ENCODE assay signal across 26 cellular contexts in the genomic region with DNA sequence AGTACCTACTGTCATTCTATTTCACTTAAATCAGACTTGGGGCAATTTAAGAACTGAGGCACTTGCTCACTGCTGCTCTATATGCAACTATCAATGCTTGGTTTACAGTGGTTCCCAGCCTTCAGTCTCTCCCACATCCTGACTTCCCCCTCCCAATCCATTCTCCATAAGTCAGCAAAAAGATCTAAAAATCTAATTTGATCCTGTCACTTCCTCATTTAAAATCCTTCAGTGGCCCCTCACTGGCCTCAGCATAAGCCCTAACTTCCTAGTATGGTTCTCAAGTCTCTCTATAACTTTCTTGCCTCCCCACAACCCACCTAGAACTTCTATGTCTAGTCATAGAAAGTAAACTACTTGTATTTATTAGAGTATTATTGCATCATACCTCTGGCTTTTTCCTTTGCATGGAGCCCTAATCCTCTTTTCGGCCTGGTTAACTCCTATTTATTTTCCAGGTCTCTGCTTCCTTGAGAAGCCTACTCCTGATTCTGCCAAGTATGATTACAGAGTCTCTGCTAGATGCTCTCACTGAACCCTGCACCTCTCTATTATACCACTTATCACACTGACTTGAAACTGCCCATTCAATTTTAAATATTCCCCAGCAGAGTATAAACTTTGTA.
DNase-seq lines count a peak whose midpoint lies in the region; ATAC-seq and TF ChIP-seq lines count a peak whose summit lies in the region.
"Had no signal": no experiment of that assay in that cellular context is flagged by ENCODE, and none has a peak within 500 bp of the region (broad histone marks: within the 10 kb centered on the region; RNA-seq: fewer than 3 reads in every experiment).

No MANE protein-coding gene starts in this region.

- H3K4me1 ChIP-seq in IMR-90 (ENCODE audit: control insufficient read depth, insufficient read depth, low read length) (no peaks in the 10 kb centered on the region), colonic mucosa (no peaks in the 10 kb centered on the region)
- H3K4me1 ChIP-seq in CD8-positive, alpha-beta memory T cell (ENCODE audit: insufficient read depth, low read length): no peaks in the 10 kb centered on the region
- H3K4me1 ChIP-seq: suprapubic skin, vagina had no signal

- H4K91ac ChIP-seq in IMR-90 (ENCODE audit: insufficient read depth, low read depth, low read length): no peak overlapping the region

- H2AK9ac ChIP-seq in IMR-90 (replicated peaks; ENCODE audit: low read depth, low read length, poor library complexity): no peak overlapping the region

- H2BK5ac ChIP-seq in IMR-90 (ENCODE audit: low read depth, low read length, poor library complexity, severe bottlenecking): no peak overlapping the region

- no peak overlapping the region for H3K23ac ChIP-seq in IMR-90 (ENCODE audit: low read depth, low read length)

- POLR2A ChIA-PET in IMR-90 (lab: Charles Lee; ENCODE audit: unreplicated experiment): no interaction called here
- POLR2A ChIA-PET in CD8-positive, alpha-beta memory T cell (lab: Charles Lee): no interaction called here

- H3K4me1 Mint-ChIP-seq in activated T-helper 17 cell treated with anti-CD3 and anti-CD28 coated beads, Interleukin-2, amount 50 U/mL, for 72 hours: no peaks in the 10 kb centered on the region
- no peaks in the 10 kb centered on the region for H3K4me1 Mint-ChIP-seq in neural crest cell
- no peaks in the 10 kb centered on the region for H3K4me1 Mint-ChIP-seq in CD8-positive, alpha-beta memory T cell
- H3K4me1 Mint-ChIP-seq: naive B cell; stimulated activated memory B cell treated with anti-CD40 and anti-IgM and Interleukin-4, amounts not matched to agents 10 μg/mL and 1 μg/mL and 100 μg/mL, for 72 hours had no signal

- no peak overlapping the region for H3K4me3 Mint-ChIP-seq in activated T-helper 17 cell treated with anti-CD3 and anti-CD28 coated beads, Interleukin-2, amount 50 U/mL, for 72 hours
- no peak overlapping the region for H3K4me3 Mint-ChIP-seq in neural crest cell
- no peak overlapping the region for H3K4me3 Mint-ChIP-seq in CD8-positive, alpha-beta memory T cell
- H3K4me3 Mint-ChIP-seq: activated CD8-positive, alpha-beta T cell treated with anti-CD3 and anti-CD28 coated beads, Interleukin-2, amount 10 ng/mL, durations not matched to agents 7 days and 5 days; CD14-positive monocyte; naive B cell; stimulated activated memory B cell treated with anti-CD40 and anti-IgM and Interleukin-4, amounts not matched to agents 10 μg/mL and 1 μg/mL and 100 μg/mL, for 72 hours had no signal

- H3K27me3 ChIP-seq in IMR-90 (ENCODE audit: control insufficient read depth, insufficient read depth, low read length) (no peaks in the 10 kb centered on the region), colonic mucosa (no peaks in the 10 kb centered on the region)
- H3K27me3 ChIP-seq in CD8-positive, alpha-beta memory T cell (ENCODE audit: insufficient read depth, low read length, poor library complexity, severe bottlenecking): no peaks in the 10 kb centered on the region
- H3K27me3 ChIP-seq: suprapubic skin, vagina had no signal

- H3K9me3 Mint-ChIP-seq in activated T-helper 17 cell treated with anti-CD3 and anti-CD28 coated beads, Interleukin-2, amount 50 U/mL, for 72 hours: no peaks in the 10 kb centered on the region
- H3K9me3 Mint-ChIP-seq in neural crest cell: no peaks in the 10 kb centered on the region
- H3K9me3 Mint-ChIP-seq in CD8-positive, alpha-beta memory T cell: no peaks in the 10 kb centered on the region
- H3K9me3 Mint-ChIP-seq: CD14-positive monocyte; naive B cell; stimulated activated memory B cell treated with anti-CD40 and anti-IgM and Interleukin-4, amounts not matched to agents 10 μg/mL and 1 μg/mL and 100 μg/mL, for 72 hours had no signal

- H3K4ac ChIP-seq in IMR-90 (ENCODE audit: low read depth, low read length): no peak overlapping the region

- H3K9me1 ChIP-seq in IMR-90 (ENCODE audit: insufficient read depth, low read length): no peaks in the 10 kb centered on the region

- H2AK5ac ChIP-seq in IMR-90 (ENCODE audit: low read depth, low read length): no peak overlapping the region

- H2BK15ac ChIP-seq in IMR-90 (ENCODE audit: low read depth, low read length): no peak overlapping the region

- BruUV-seq in IMR-90 (replicated peaks; lab: Mats Ljungman, UMichigan): no TSS peak

- no peak overlapping the region for H2AFZ ChIP-seq in IMR-90 (replicated peaks; ENCODE audit: low read length, poor library complexity)

- H3K36me3 ChIP-seq in IMR-90 (ENCODE audit: control insufficient read depth, insufficient read depth, low read length) (peaks cover 5% of the 10 kb centered on the region), colonic mucosa (no peaks in the 10 kb centered on the region)
- peaks cover 20% of the 10 kb centered on the region for H3K36me3 ChIP-seq in CD8-positive, alpha-beta memory T cell (ENCODE audit: insufficient read depth, low read length)

- H3K36me3 Mint-ChIP-seq in activated T-helper 17 cell treated with anti-CD3 and anti-CD28 coated beads, Interleukin-2, amount 50 U/mL, for 72 hours (ENCODE audit: low read depth): peaks cover 76% of the 10 kb centered on the region
- H3K36me3 Mint-ChIP-seq in neural crest cell (ENCODE audit: low read depth): peaks cover 4% of the 10 kb centered on the region
- peaks cover 7 to 69% (median 20%) of the 10 kb centered on the region in 3 donors for H3K36me3 Mint-ChIP-seq in CD8-positive, alpha-beta memory T cell

- no peaks in the 10 kb centered on the region for H3K27me3 Mint-ChIP-seq in activated T-helper 17 cell treated with anti-CD3 and anti-CD28 coated beads, Interleukin-2, amount 50 U/mL, for 72 hours
- no peaks in the 10 kb centered on the region for H3K27me3 Mint-ChIP-seq in neural crest cell (ENCODE audit: low read depth)
- H3K27me3 Mint-ChIP-seq in CD8-positive, alpha-beta memory T cell: no peaks in the 10 kb centered on the region
- H3K27me3 Mint-ChIP-seq: naive B cell; stimulated activated memory B cell treated with anti-CD40 and anti-IgM and Interleukin-4, amounts not matched to agents 10 μg/mL and 1 μg/mL and 100 μg/mL, for 72 hours had no signal

- CTCF ChIA-PET in IMR-90 (lab: Yijun Ruan, JAX): no interaction called here
- CTCF ChIA-PET in CD8-positive, alpha-beta memory T cell (lab: Charles Lee): no interaction called here

- intact Hi-C loops in IMR-90 (cut with micrococcal nuclease) (loop anchor here (1.0 kb wide), 1 partner anchor 8 kb away; no protein-coding TSS in a partner anchor), colonic mucosa (cut with DNase I) (no loop called here), left ventricle myocardium superior (cut with micrococcal nuclease) (no loop called here)

- H4K5ac ChIP-seq in IMR-90 (ENCODE audit: low read depth, low read length): no peak overlapping the region

- no peak overlapping the region for H4K8ac ChIP-seq in IMR-90 (ENCODE audit: low read depth in 2 of 2, low read length in 2 of 2)

- no peak overlapping the region for H2BK20ac ChIP-seq in IMR-90 (ENCODE audit: low read depth, low read length)

- H3K9me3 ChIP-seq in IMR-90 (ENCODE audit: control insufficient read depth, insufficient read depth, low read length): no peaks in the 10 kb centered on the region
- H3K9me3 ChIP-seq in colonic mucosa: no peaks in the 10 kb centered on the region
- H3K9me3 ChIP-seq in CD8-positive, alpha-beta memory T cell (ENCODE audit: low read length): no peaks in the 10 kb centered on the region
- H3K9me3 ChIP-seq: suprapubic skin, vagina had no signal

- H3K27ac Mint-ChIP-seq in activated T-helper 17 cell treated with anti-CD3 and anti-CD28 coated beads, Interleukin-2, amount 50 U/mL, for 72 hours: peak overlapping the region; percentile 43
- H3K27ac Mint-ChIP-seq in neural crest cell (ENCODE audit: unreplicated experiment): peak overlapping the region; percentile 32
- peak overlapping the region in 2 of 8 donors; percentile 13 to 88 for H3K27ac Mint-ChIP-seq in CD8-positive, alpha-beta memory T cell
- H3K27ac Mint-ChIP-seq: activated CD8-positive, alpha-beta T cell treated with anti-CD3 and anti-CD28 coated beads, Interleukin-2, amount 10 ng/mL, durations not matched to agents 7 days and 5 days; stimulated activated memory B cell treated with anti-CD40 and anti-IgM and Interleukin-4, amounts not matched to agents 10 μg/mL and 1 μg/mL and 100 μg/mL, for 72 hours had no signal

- H3K4me3 ChIP-seq in IMR-90 (ENCODE audit: insufficient read depth, low read depth, low read length) (no peak overlapping the region), colonic mucosa (no peak overlapping the region)
- H3K4me3 ChIP-seq in CD8-positive, alpha-beta memory T cell (ENCODE audit: low read length): no peak overlapping the region
- H3K4me3 ChIP-seq: suprapubic skin, vagina had no signal

- H3K27ac ChIP-seq in IMR-90 (ENCODE audit: insufficient read depth, low read length) (no peak overlapping the region), colonic mucosa (no peak overlapping the region)
- no peak overlapping the region for H3K27ac ChIP-seq in CD8-positive, alpha-beta memory T cell (ENCODE audit: low read depth, low read length)
- H3K27ac ChIP-seq: epithelial cell of prostate, suprapubic skin, vagina had no signal

- no peak overlapping the region for H2BK120ac ChIP-seq in IMR-90 (ENCODE audit: low read depth, low read length)

- no peak overlapping the region for H3K14ac ChIP-seq in IMR-90 (replicated peaks; ENCODE audit: low read depth, low read length)

- TF ChIP-seq CTCF in IMR-90 (conservative IDR thresholded peaks at IDR 0.05; ENCODE audit: low read depth, low read length): no peak
- TF ChIP-seq CTCF in neural crest cell (conservative IDR thresholded peaks at IDR 0.05): no peak
- no peak for TF ChIP-seq CTCF in colonic mucosa (IDR thresholded peaks at IDR 0.05)

- in situ Hi-C loops in IMR-90 (cut with MboI; ENCODE audit: low sequenced_read_pairs): no loop called here

- H3K18ac ChIP-seq in IMR-90 (ENCODE audit: low read depth, low read length): no peak overlapping the region

- H3K4me2 ChIP-seq in IMR-90 (ENCODE audit: low read depth, low read length): no peak overlapping the region

- H3K9ac ChIP-seq in IMR-90 (ENCODE audit: low read depth, low read length): no peak overlapping the region
- H3K9ac ChIP-seq in colonic mucosa (ENCODE audit: low read depth in 2 of 2, low read length in 2 of 2): no peak overlapping the region

- no peaks in the 10 kb centered on the region for H3K79me1 ChIP-seq in IMR-90 (ENCODE audit: low read depth in 1 of 2, low read length in 2 of 2)

- dilution Hi-C loops in IMR-90 (cut with HindIII; ENCODE audit: low sequenced_read_pairs, unreplicated experiment): loop anchor here (25.0 kb wide), 1 partner anchor 241 kb away; no protein-coding TSS in a partner anchor

- DNase-seq in IMR-90: no peak
- DNase-seq in NCI-H82 treated with DMSO at 0.1 percent for 48 hours (lab: John Stamatoyannopoulos, UW; ENCODE audit: unreplicated experiment): peak; percentile 51
- DNase-seq in neural crest cell (ENCODE audit: low read depth, low spot score): no peak
- DNase-seq in colonic mucosa: no peak
- DNase-seq in left ventricle myocardium superior: no peak
- no peak for DNase-seq in CD8-positive, alpha-beta memory T cell
- DNase-seq: activated CD4-positive, alpha-beta T cell treated with anti-CD3 and anti-CD28 coated beads for 1 hour; activated CD8-positive, alpha-beta T cell treated with anti-CD3 and anti-CD28 coated beads, Interleukin-2, amount 10 ng/mL, durations not matched to agents 7 days and 5 days; DMS 273 treated with DMSO at 0.1 percent for 48 hours; effector CD4-positive, alpha-beta T cell; naive B cell; NCI-H1105 treated with DMSO at 0.1 percent for 48 hours; NCI-H2029 treated with DMSO at 0.1 percent for 48 hours; NCI-H2227 treated with DMSO at 0.1 percent for 48 hours; NCI-H748 treated with DMSO at 0.1 percent for 48 hours; retina; SHP77; stimulated activated CD4-positive, alpha-beta T cell treated with anti-CD3 and anti-CD28 coated beads, Interleukin-4, amount 100 ng/mL, for 1 hour; T-helper 1 cell had no signal

- ATAC-seq in IMR-90 (ENCODE audit: low read depth) (no peak), left ventricle myocardium superior (no peak)
- ATAC-seq in activated T-helper 17 cell treated with anti-CD3 and anti-CD28 coated beads, Interleukin-2, amount 50 U/mL, for 72 hours (replicated peaks): no peak
- ATAC-seq: activated CD8-positive, alpha-beta T cell treated with anti-CD3 and anti-CD28 coated beads, Interleukin-2, amount 10 ng/mL, durations not matched to agents 7 days and 5 days; left lobe of liver; stimulated activated memory B cell treated with anti-CD40 and anti-IgM and Interleukin-4, amounts not matched to agents 10 μg/mL and 1 μg/mL and 100 μg/mL, for 72 hours had no signal

- TF ChIP-seq RAD21 in IMR-90 (IDR thresholded peaks at IDR 0.05; ENCODE audit: low read length): no peak

- TF ChIP-seq POLR2A in IMR-90 (IDR thresholded peaks at IDR 0.05; ENCODE audit: low read depth, low read length): no peak

- no peaks in the 10 kb centered on the region for H4K20me1 ChIP-seq in IMR-90 (ENCODE audit: insufficient read depth, low read length)

- WGBS in IMR-90 (ENCODE audit: extremely low coverage in 2 of 2, insufficient read length in 1 of 2), 2 experiments: no CpG with 5 or more reads among the region's 1 CpG

- H3K56ac ChIP-seq in IMR-90 (ENCODE audit: extremely low read depth, insufficient read depth, low read length): no peak overlapping the region
